ENCODE assay signal across 12 cellular contexts in genomic region chr10:131978851-131979250, GRCh38. TPM values are rescaled to one million over a fixed set of nuclear protein-coding genes. Genes with fewer than 3 reads are reported as not detected.
A peak's percentile ranks its signal among the peaks of the same experiment; 100 is the strongest.
DNase-seq lines count a peak whose midpoint lies in the region; ATAC-seq, FAIRE-seq and TF ChIP-seq lines count a peak whose summit lies in the region.
"Had no signal": no experiment of that assay in that cellular context is flagged by ENCODE, and none has a peak within 500 bp of the region (broad histone marks: within the 10 kb centered on the region; RNA-seq: fewer than 3 reads in every experiment).

No MANE protein-coding gene starts in this region.

- H3K9me2 ChIP-seq in hepatocyte (replicated peaks; ENCODE audit: insufficient read depth): no peaks in the 10 kb centered on the region

- H3K36me3 ChIP-seq in HepG2 (replicated peaks in 1 of 2; ENCODE audit: control insufficient read depth in 1 of 2, insufficient read depth in 2 of 2, low read length in 2 of 2) (peaks cover 9 to 32% of the 10 kb centered on the region in 2 experiments), right lobe of liver (no peaks in the 10 kb centered on the region), hepatocyte (replicated peaks; ENCODE audit: insufficient read depth, low read depth) (no peaks in the 10 kb centered on the region), lower lobe of right lung (no peaks in the 10 kb centered on the region)

- in situ Hi-C loops in HepG2 (cut with HindIII; ENCODE audit: extremely low pct_ligation_motif_present, low pct_unique_long_range_greater_than_20kb): loop anchor here (5.0 kb wide), 1 partner anchor 43 kb away; no protein-coding TSS in a partner anchor

- DNase-seq in HepG2 (ENCODE audit: low spot score): no peak
- no peak for DNase-seq in right lobe of liver
- no peak for DNase-seq in activated CD4-positive, alpha-beta memory T cell treated with anti-CD3 and anti-CD28 coated beads for 36 hours
- DNase-seq in hepatocyte (ENCODE audit: low spot score): no peak
- DNase-seq in EL: no peak
- no peak for DNase-seq in lower lobe of right lung
- DNase-seq: activated CD8-positive, alpha-beta memory T cell treated with anti-CD3 and anti-CD28 coated beads, Interleukin-2, amount 50 U/mL, for 4 hours; NCI-H146 had no signal

- peak overlapping the region; percentile 91 for H3K9ac ChIP-seq in HepG2 (ENCODE audit: insufficient read depth, low read depth, low read length)

- H3K9me3 ChIP-seq in HepG2 (ENCODE audit: low read length): no peaks in the 10 kb centered on the region
- no peaks in the 10 kb centered on the region for H3K9me3 ChIP-seq in right lobe of liver
- H3K9me3 ChIP-seq in hepatocyte (ENCODE audit: low read depth): no peaks in the 10 kb centered on the region
- H3K9me3 ChIP-seq in lower lobe of right lung: no peaks in the 10 kb centered on the region

- TF ChIP-seq RAD21 in HepG2 (CRISPR knock-in tag; IDR thresholded peaks at IDR 0.05): no peak

- TF ChIP-seq CTCF in HepG2 (CRISPR knock-in tag; IDR thresholded peaks at IDR 0.05) (no peak), right lobe of liver (IDR thresholded peaks at IDR 0.05) (no peak), hepatocyte (IDR thresholded peaks at IDR 0.05; ENCODE audit: poor library complexity) (no peak), lower lobe of right lung (IDR thresholded peaks at IDR 0.05) (no peak)

- CTCF ChIA-PET in HepG2 (lab: Yijun Ruan, JAX; ENCODE audit: low intra/inter-chr PET ratio, low total read pairs): no interaction called here
- CTCF ChIA-PET in activated CD4-positive, alpha-beta memory T cell treated with anti-CD3 and anti-CD28 coated beads for 36 hours (lab: Charles Lee): interaction anchor here (1.9 kb wide), 1 partner anchor 93 kb away, joined by 6 read pairs; no protein-coding TSS in a partner anchor

- H3K79me2 ChIP-seq in HepG2 (ENCODE audit: insufficient read depth, low read length) (peaks cover 78% of the 10 kb centered on the region), hepatocyte (peaks cover 67% of the 10 kb centered on the region)

- peaks cover 73% of the 10 kb centered on the region for H3K4me1 ChIP-seq in HepG2 (ENCODE audit: insufficient read depth, low read length)
- H3K4me1 ChIP-seq in right lobe of liver: peaks cover 0 to 26% (median 9%) of the 10 kb centered on the region in 4 donors
- H3K4me1 ChIP-seq in hepatocyte (ENCODE audit: insufficient read depth): peaks cover 4% of the 10 kb centered on the region
- H3K4me1 ChIP-seq in lower lobe of right lung: peaks cover 37% of the 10 kb centered on the region

- no peaks in the 10 kb centered on the region for H3K9me3 Mint-ChIP-seq in activated CD4-positive, alpha-beta memory T cell treated with anti-CD3 and anti-CD28 coated beads for 36 hours

- H3K27ac Mint-ChIP-seq in activated CD4-positive, alpha-beta memory T cell treated with anti-CD3 and anti-CD28 coated beads for 36 hours: peak overlapping the region; percentile 74

- FAIRE-seq in HepG2 (lab: Jason Lieb, UNC): no peak
- FAIRE-seq: HTR-8/SVneo had no signal

- no peak overlapping the region for H2AFZ ChIP-seq in HepG2 (ENCODE audit: low read length)
- H2AFZ ChIP-seq in hepatocyte: no peak overlapping the region

- H3K4me2 ChIP-seq in HepG2 (ENCODE audit: low read depth, low read length) (peak overlapping the region; percentile 91), hepatocyte (peak overlapping the region; percentile 81)

- H3K36me3 Mint-ChIP-seq in activated CD4-positive, alpha-beta memory T cell treated with anti-CD3 and anti-CD28 coated beads for 36 hours: peaks cover 17% of the 10 kb centered on the region

- no peaks in the 10 kb centered on the region for H3K27me3 Mint-ChIP-seq in activated CD4-positive, alpha-beta memory T cell treated with anti-CD3 and anti-CD28 coated beads for 36 hours

- no peaks in the 10 kb centered on the region; a peak in 1 of 5 replicates for H3K27me3 ChIP-seq in HepG2 (ENCODE audit: control insufficient read depth in 1 of 2, insufficient read depth in 2 of 2, low read length in 2 of 2)
- no peaks in the 10 kb centered on the region for H3K27me3 ChIP-seq in right lobe of liver
- no peaks in the 10 kb centered on the region for H3K27me3 ChIP-seq in hepatocyte
- no peaks in the 10 kb centered on the region for H3K27me3 ChIP-seq in lower lobe of right lung (ENCODE audit: low read depth)

- H4K20me1 ChIP-seq in HepG2 (ENCODE audit: insufficient read depth, low read length) (peaks cover 71% of the 10 kb centered on the region), hepatocyte (ENCODE audit: insufficient read depth, poor library complexity, severe bottlenecking) (peaks cover 62% of the 10 kb centered on the region)

- H3K27ac ChIP-seq in HepG2 (ENCODE audit: extremely low read length, insufficient read depth, low read length) (peak overlapping the region; percentile 15), right lobe of liver (peak overlapping the region in 1 of 3 donors; percentile 90), hepatocyte (peak overlapping the region; percentile 57), lower lobe of right lung (no peak overlapping the region)
- H3K27ac ChIP-seq: epithelial cell of prostate had no signal

- no TSS peak for BruUV-seq in HepG2 (replicated peaks; lab: Mats Ljungman, UMichigan)

- H3K4me1 Mint-ChIP-seq in activated CD4-positive, alpha-beta memory T cell treated with anti-CD3 and anti-CD28 coated beads for 36 hours (ENCODE audit: low read depth): peaks cover 58% of the 10 kb centered on the region

- H3K4me3 Mint-ChIP-seq in activated CD4-positive, alpha-beta memory T cell treated with anti-CD3 and anti-CD28 coated beads for 36 hours: no peak overlapping the region

- H3K4me3 ChIP-seq in HepG2 (replicated peaks in 1 of 3; ENCODE audit: insufficient read depth in 1 of 3, low read depth in 2 of 3, low read length in 3 of 3) (peak overlapping the region; percentile 88 to 98 (median 91)), right lobe of liver (no peak overlapping the region), hepatocyte (no peak overlapping the region), lower lobe of right lung (no peak overlapping the region)

- POLR2A ChIA-PET in HepG2 (lab: Yijun Ruan, JAX): interaction anchor here (1.6 to 4.3 kb wide), 3 partner anchors 19 to 87 kb away, joined by 3 to 49 read pairs (median 17); partner anchors contain the start of gene PPP2R2D
- POLR2A ChIA-PET in activated CD4-positive, alpha-beta memory T cell treated with anti-CD3 and anti-CD28 coated beads for 36 hours (lab: Charles Lee): interaction anchor here (1.0 kb wide), 1 partner anchor 76 kb away, joined by 3 read pairs; no protein-coding TSS in a partner anchor

- ATAC-seq in HepG2: no peak
- ATAC-seq in right lobe of liver: no peak
- ATAC-seq in HG02759 (IDR thresholded peaks at IDR 0.05; ENCODE audit: unreplicated experiment): no peak
- no peak for ATAC-seq in lower lobe of right lung
- ATAC-seq in HG03460 (IDR thresholded peaks at IDR 0.05; ENCODE audit: unreplicated experiment): no peak

- intact Hi-C loops in HepG2 (cut with micrococcal nuclease; ENCODE audit: unreplicated experiment): loop anchor here (2.0 to 5.0 kb wide), 2 partner anchors 44 to 77 kb away; partner anchors contain the start of gene PPP2R2D
- intact Hi-C loops in right lobe of liver (cut with DNase I): no loop called here
- intact Hi-C loops in activated CD4-positive, alpha-beta memory T cell treated with anti-CD3 and anti-CD28 coated beads for 36 hours (cut with micrococcal nuclease): no loop called here
- intact Hi-C loops in lower lobe of right lung (cut with DNase I): no loop called here

- TF ChIP-seq POLR2A in HepG2 (IDR thresholded peaks at IDR 0.05; ENCODE audit: insufficient read depth in 1 of 2, low read depth in 2 of 2, low read length in 2 of 2): no peak
- TF ChIP-seq POLR2A in right lobe of liver (IDR thresholded peaks at IDR 0.05): no peak

- WGBS in HepG2 (ENCODE audit: low lambda C conversion rate): 56% methylated on average over 6 of the region's 6 CpGs
- WGBS in right lobe of liver (ENCODE audit: insufficient coverage, low coverage, low lambda C conversion rate, missing lambda C conversion rate): 63% methylated on average over 5 of the region's 6 CpGs
- WGBS in hepatocyte (ENCODE audit: low lambda C conversion rate, missing lambda C conversion rate): 81% methylated on average over 6 of the region's 6 CpGs

- TF ChIP-seq EP300 in HepG2 (IDR thresholded peaks at IDR 0.05; ENCODE audit: low read depth in 2 of 2, low read length in 2 of 2): no peak
- TF ChIP-seq EP300 in HepG2 (CRISPR knock-in tag; IDR thresholded peaks at IDR 0.05; ENCODE audit: borderline replicate concordance): no peak

TF ChIP-seq in HepG2, 621 proteins besides CTCF, POLR2A, EP300 and RAD21 (continues in another document):
- TF ChIP-seq MIER3 (CRISPR knock-in tag; IDR thresholded peaks at IDR 0.05; ENCODE audit: borderline replicate concordance) (no peak), HES4 (CRISPR knock-in tag; IDR thresholded peaks at IDR 0.05; ENCODE audit: borderline replicate concordance) (no peak)

RNA-seq across cellular contexts. Expression of gene BNIP3, which starts 2.9 kb away (rescaled TPM):
- total RNA-seq in HepG2 (2016; rRNA removed; fragmentation: Illumina TruSeq; extraction: Trizol) (73.7 and 86.7 TPM in 2 replicates), right lobe of liver (100 to 1,000 TPM in 4 of 6 experiments, 10 to 100 TPM in 2; 87.7 to 373 (median 102) TPM), hepatocyte (93.2 and 112 TPM in 2 replicates), lower lobe of right lung (38.9 TPM)
- total RNA-seq in HepG2 (2016; cell fraction: cytosol; rRNA removed; fragmentation: Illumina TruSeq; extraction: Trizol; ENCODE audit: low read depth): 57.4 and 60.2 TPM in 2 replicates
- 71.8 and 94.2 TPM in 2 replicates for total RNA-seq in HepG2 (2016; cell fraction: insoluble cytoplasmic fraction; rRNA removed; fragmentation: Illumina TruSeq; extraction: Trizol)
- 64.9 and 67.4 TPM in 2 replicates for total RNA-seq in HepG2 (2016; cell fraction: membrane; rRNA removed; fragmentation: Illumina TruSeq; extraction: Trizol)
- 26.3 and 33.7 TPM in 2 replicates for total RNA-seq in HepG2 (2016; cell fraction: nucleus; rRNA removed; fragmentation: Illumina TruSeq; extraction: Trizol)
- polyA plus RNA-seq in HepG2 (2011; rRNA removed) (170 and 223 TPM in 2 replicates), hepatocyte (82.4 and 89.5 TPM in 2 replicates)
- 338 and 339 TPM in 2 replicates for polyA plus RNA-seq in HepG2 (2011; cell fraction: cytosol; rRNA removed)
- 163 and 165 TPM in 2 replicates for polyA plus RNA-seq in HepG2 (2011; cell fraction: nucleus; rRNA removed)
- 188 and 302 TPM in 2 replicates for polyA plus RNA-seq in HepG2 (2012)
- polyA plus RNA-seq in HepG2 (2016; cell fraction: cytosol; fragmentation: Illumina TruSeq; extraction: Trizol; ENCODE audit: low read depth): 70.8 and 79.0 TPM in 2 replicates
- 107 and 108 TPM in 2 replicates for polyA plus RNA-seq in HepG2 (2016; cell fraction: insoluble cytoplasmic fraction; fragmentation: Illumina TruSeq; extraction: Trizol; ENCODE audit: low read depth)
- 59.2 and 59.3 TPM in 2 replicates for polyA plus RNA-seq in HepG2 (2016; cell fraction: membrane; fragmentation: Illumina TruSeq; extraction: Trizol; ENCODE audit: low read depth)
- 56.7 and 59.3 TPM in 2 replicates for polyA plus RNA-seq in HepG2 (2016; cell fraction: nucleus; fragmentation: Illumina TruSeq; extraction: Trizol; ENCODE audit: insufficient read depth, low read depth)
- polyA minus RNA-seq in HepG2 (2011; rRNA and poly(A)+ RNA removed; ENCODE audit: low replicate concordance): 13.5 and 140 TPM in 2 replicates
- 117 and 136 TPM in 2 replicates for polyA minus RNA-seq in HepG2 (2011; cell fraction: cytosol; rRNA and poly(A)+ RNA removed)
- polyA minus RNA-seq in HepG2 (2011; cell fraction: nucleus; rRNA and poly(A)+ RNA removed): 54.7 and 62.3 TPM in 2 replicates
- 10 to 100 TPM; 84.9 to 86.9 TPM for total RNA-seq in activated CD4-positive, alpha-beta memory T cell treated with anti-CD3 and anti-CD28 coated beads for 36 hours

Comparison
In these comparisons a context has a peak if more than half of its experiments do, and no peak if none do; other contexts are left out.
1. H3K4me3 ChIP-seq: peak in HepG2 (3 of 3); none in right lobe of liver (0 of 3), hepatocyte (single experiment) and lower lobe of right lung (single experiment).